23 cellular contexts compared by ENCODE assay signal in genomic region chr20:47876348-47877056, GRCh38.
A peak's percentile ranks its signal among the peaks of the same experiment; 100 is the strongest.
DNase-seq lines count a peak whose midpoint lies in the region; ATAC-seq, FAIRE-seq and TF ChIP-seq lines count a peak whose summit lies in the region.
"Had no signal": no experiment of that assay in that cellular context is flagged by ENCODE, and none has a peak within 500 bp of the region (broad histone marks: within the 10 kb centered on the region; RNA-seq: fewer than 3 reads in every experiment).

No MANE protein-coding gene starts in this region.

- H2AK5ac ChIP-seq in trophoblast cell (ENCODE audit: low read length): no peak overlapping the region

- H4K8ac ChIP-seq in trophoblast cell (ENCODE audit: low read depth, low read length): no peak overlapping the region

- no peak overlapping the region for H3K4ac ChIP-seq in trophoblast cell (ENCODE audit: low read depth, low read length)

- no peak overlapping the region for H2BK12ac ChIP-seq in trophoblast cell (ENCODE audit: low read length)

- no peak overlapping the region for H2AFZ ChIP-seq in trophoblast cell (ENCODE audit: insufficient read depth, low read length, poor library complexity)

- H3K27me3 ChIP-seq in trophoblast cell (ENCODE audit: insufficient read depth, low read length): no peaks in the 10 kb centered on the region
- peaks cover 0 to 2% (median 0%) of the 10 kb centered on the region in 3 donors for H3K27me3 ChIP-seq in psoas muscle (ENCODE audit: insufficient read depth in 3 of 3, low read length in 2 of 3)

- POLR2A ChIA-PET in GM10248 (lab: Yijun Ruan, JAX): no interaction called here

- H3K4me3 ChIP-seq in trophoblast cell (ENCODE audit: low read depth, low read length) (no peak overlapping the region), psoas muscle (no peak overlapping the region)
- H3K4me3 ChIP-seq: lower lobe of right lung, SJSA1 had no signal

- no peak overlapping the region for H3K9ac ChIP-seq in trophoblast cell (ENCODE audit: low read length)

- H3K4me2 ChIP-seq in trophoblast cell (ENCODE audit: low read length): no peak overlapping the region

- peak; percentile 65 for FAIRE-seq in HTR-8/SVneo (lab: Jason Lieb, UNC)
- FAIRE-seq: H1 had no signal

- H4K91ac ChIP-seq in trophoblast cell (ENCODE audit: low read depth, low read length): no peak overlapping the region

- ATAC-seq in psoas muscle: no peak
- ATAC-seq: activated CD8-positive, alpha-beta memory T cell treated with anti-CD3 and anti-CD28 coated beads, Interleukin-2, amount 10 ng/mL, durations not matched to agents 7 days and 5 days; activated T-cell treated with anti-CD3 and anti-CD28 coated beads, Interleukin-2, amount 50 U/mL, for 72 hours; lower lobe of right lung; sciatic nerve; stimulated activated memory B cell treated with anti-CD40 and anti-IgM and Interleukin-4, amounts not matched to agents 10 μg/mL and 1 μg/mL and 100 μg/mL, for 72 hours had no signal

- no peak for DNase-seq in HTR-8/SVneo (ENCODE audit: insufficient read length, low spot score)
- DNase-seq in NCI-H2171 (lab: John Stamatoyannopoulos, UW): peak; percentile 65
- DNase-seq in dermis blood vessel endothelial cell: peak; percentile 35
- DNase-seq in trophoblast cell: no peak
- DNase-seq in GM10248 (ENCODE audit: extremely low spot score): no peak
- no peak for DNase-seq in hippocampal formation (lab: John Stamatoyannopoulos, UW)
- DNase-seq in HCEC 1CT: no peak
- no peak for DNase-seq in psoas muscle
- DNase-seq: activated B cell treated with CpG ODN at 0.5 μM for 24 hours; activated CD8-positive, alpha-beta memory T cell treated with anti-CD3 and anti-CD28 coated beads, Interleukin-2, amount 10 ng/mL, durations not matched to agents 7 days and 5 days; activated naive CD4-positive, alpha-beta T cell; activated T-cell treated with anti-CD3 and anti-CD28 coated beads, Interleukin-2, amount 50 U/mL, for 72 hours; cerebellar nuclear complex; head of caudate nucleus; lower lobe of right lung; NCI-H82; RPMI8226; stimulated activated CD4-positive, alpha-beta T cell treated with anti-CD3 and anti-CD28 coated beads, Interleukin-4, amount 100 ng/mL, for 4 hours had no signal

- TF ChIP-seq CTCF in GM10248 (IDR thresholded peaks at IDR 0.05; ENCODE audit: control extremely low read depth, extremely low read depth, low read depth, missing control alignments) (no peak), psoas muscle (IDR thresholded peaks at IDR 0.05) (no peak)

- H3K79me2 ChIP-seq in trophoblast cell (ENCODE audit: control insufficient read depth, insufficient read depth, low read length, poor library complexity): no peaks in the 10 kb centered on the region

- intact Hi-C loops in psoas muscle (cut with DNase I): no loop called here

- H2BK120ac ChIP-seq in trophoblast cell (ENCODE audit: insufficient read depth, low read length, poor library complexity): no peak overlapping the region

- no peak overlapping the region for H3K18ac ChIP-seq in trophoblast cell (ENCODE audit: low read length)

- no CpG with 5 or more reads among the region's 5 CpGs for WGBS in trophoblast cell (ENCODE audit: extremely low coverage, insufficient coverage, insufficient read length)
- 53 to 62% (median 55%) methylated on average over 5 of the region's 5 CpGs for WGBS in psoas muscle, 3 donors

- H3K36me3 ChIP-seq in trophoblast cell (ENCODE audit: control insufficient read depth in 1 of 2, insufficient read depth in 2 of 2, low read length in 2 of 2) (no peaks in the 10 kb centered on the region), psoas muscle (ENCODE audit: insufficient read depth in 1 of 2, low read depth in 1 of 2) (no peaks in the 10 kb centered on the region)
- H3K36me3 ChIP-seq: lower lobe of right lung, SJSA1 had no signal

- no peak overlapping the region for H2BK5ac ChIP-seq in trophoblast cell (ENCODE audit: low read depth, low read length, poor library complexity)

- H3K23ac ChIP-seq in trophoblast cell (ENCODE audit: low read length): peak overlapping the region; percentile 14

- CTCF ChIA-PET in GM10248 (lab: Yijun Ruan, JAX): no interaction called here

- H3K27ac ChIP-seq in trophoblast cell (ENCODE audit: low read depth, low read length) (no peak overlapping the region), psoas muscle (no peak overlapping the region)
- H3K27ac ChIP-seq: C4-2B, lower lobe of right lung, SJSA1 had no signal

- H3K4me1 ChIP-seq in trophoblast cell (ENCODE audit: control insufficient read depth in 1 of 2, insufficient read depth in 2 of 2, low read length in 2 of 2) (no peaks in the 10 kb centered on the region), psoas muscle (no peaks in the 10 kb centered on the region)
- H3K4me1 ChIP-seq: lower lobe of right lung, SJSA1 had no signal

- no peak overlapping the region for H3K14ac ChIP-seq in trophoblast cell (ENCODE audit: low read length)

- no peak overlapping the region for H4K12ac ChIP-seq in trophoblast cell (ENCODE audit: low read depth, low read length)

- H3K79me1 ChIP-seq in trophoblast cell (ENCODE audit: low read length): no peaks in the 10 kb centered on the region

- H3K9me3 ChIP-seq in trophoblast cell (ENCODE audit: insufficient read depth, low read depth, low read length): peaks cover 3% of the 10 kb centered on the region
- no peaks in the 10 kb centered on the region for H3K9me3 ChIP-seq in psoas muscle
- H3K9me3 ChIP-seq: lower lobe of right lung, SJSA1 had no signal

Comparison
In these comparisons a context has a peak if more than half of its experiments do, and no peak if none do; other contexts are left out.
1. DNase-seq: peak in NCI-H2171 (single experiment) and dermis blood vessel endothelial cell (single experiment); none in HTR-8/SVneo (single experiment), trophoblast cell (0 of 2), GM10248 (single experiment), hippocampal formation (0 of 2), HCEC 1CT (single experiment) and psoas muscle (0 of 2).